8 cellular contexts compared by ENCODE assay signal in the genomic region with DNA sequence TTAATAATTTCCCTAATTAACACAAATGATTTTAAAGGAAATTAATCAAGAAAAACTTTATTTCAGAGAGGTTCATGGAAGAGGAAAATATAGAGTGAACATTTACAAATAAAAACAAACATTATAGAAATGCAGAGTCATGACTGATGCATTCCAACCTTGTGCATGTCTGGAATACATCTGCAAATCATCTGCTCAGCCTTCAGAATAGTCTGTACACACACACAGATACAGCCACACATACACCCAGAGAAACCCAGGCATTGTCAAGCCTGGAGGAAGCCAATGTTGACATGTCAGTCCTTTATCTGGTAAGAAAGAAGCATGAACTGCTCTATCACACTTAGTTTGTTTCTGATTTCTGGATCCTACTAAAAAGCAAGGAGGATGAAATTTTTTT.
DNase-seq lines count a peak whose midpoint lies in the region; ATAC-seq and TF ChIP-seq lines count a peak whose summit lies in the region.

No MANE protein-coding gene starts in this region.

- H4K20me1 ChIP-seq in Karpas-422 (ENCODE audit: insufficient read depth, low read depth, low read length) = no peaks in the 10 kb centered on the region

- no peak overlapping the region for H3K9ac ChIP-seq in Karpas-422 (ENCODE audit: low read length)

- H3K36me3 ChIP-seq in right lobe of liver (no peaks in the 10 kb centered on the region), vagina (no peaks in the 10 kb centered on the region), Karpas-422 (ENCODE audit: insufficient read depth, low read length) (no peaks in the 10 kb centered on the region)

- ATAC-seq in right lobe of liver (peak; percentile 27 to 63 (median 48)), GM18498 (IDR thresholded peaks at IDR 0.05; ENCODE audit: unreplicated experiment) (no peak)

- no peak for TF ChIP-seq POLR2A in right lobe of liver (IDR thresholded peaks at IDR 0.05)
- TF ChIP-seq POLR2A in vagina (IDR thresholded peaks at IDR 0.05) = no peak

- H3K27ac ChIP-seq in right lobe of liver (peak overlapping the region; percentile 69 to 89 (median 86)), vagina (peak overlapping the region; percentile 80), Karpas-422 (ENCODE audit: low read length) (no peak overlapping the region)

- H3K79me2 ChIP-seq in Karpas-422 (ENCODE audit: low read length) = no peaks in the 10 kb centered on the region

- H3K9me3 ChIP-seq in right lobe of liver = no peaks in the 10 kb centered on the region
- H3K9me3 ChIP-seq in vagina = no peaks in the 10 kb centered on the region
- H3K9me3 ChIP-seq in Karpas-422 (ENCODE audit: low read length) = no peaks in the 10 kb centered on the region

- intact Hi-C loops in right lobe of liver (cut with DNase I) = no loop called here
- intact Hi-C loops in vagina (cut with DNase I) = loop anchor here (10.0 kb wide), 1 partner anchor 655 kb away; a partner anchor contains a TSS

- no peak overlapping the region for H2AFZ ChIP-seq in Karpas-422 (ENCODE audit: low read length)

- no peak for TF ChIP-seq CTCF in choroid plexus epithelial cell (conservative IDR thresholded peaks at IDR 0.05; ENCODE audit: low read depth, low read length)
- TF ChIP-seq CTCF in right lobe of liver (IDR thresholded peaks at IDR 0.05) = no peak
- no peak for TF ChIP-seq CTCF in vagina (IDR thresholded peaks at IDR 0.05)

- DNase-seq in DMS53 (lab: John Stamatoyannopoulos, UW) = peak; percentile 26
- no peak for DNase-seq in DMS53 treated with DMSO at 0.1 percent for 48 hours (lab: John Stamatoyannopoulos, UW; ENCODE audit: unreplicated experiment)
- peak; percentile 95 for DNase-seq in choroid plexus epithelial cell (ENCODE audit: low read depth)
- DNase-seq in right lobe of liver = no peak
- no peak for DNase-seq in vagina (ENCODE audit: extremely low spot score in 2 of 2)
- no peak for DNase-seq in 8988T
- no peak for DNase-seq in Karpas-422

- no peak overlapping the region for H3K4me2 ChIP-seq in Karpas-422 (ENCODE audit: low read depth, low read length, poor library complexity, severe bottlenecking)

- H3K4me1 ChIP-seq in right lobe of liver = peaks cover 0 to 42% (median 5%) of the 10 kb centered on the region in 4 donors
- peaks cover 17% of the 10 kb centered on the region for H3K4me1 ChIP-seq in vagina
- peaks cover 5% of the 10 kb centered on the region; the same call in 1 of the 2 replicates for H3K4me1 ChIP-seq in Karpas-422 (ENCODE audit: low read length)

- H3K27me3 ChIP-seq in right lobe of liver (no peaks in the 10 kb centered on the region), vagina (no peaks in the 10 kb centered on the region), Karpas-422 (ENCODE audit: low read length) (no peaks in the 10 kb centered on the region)

- no peak overlapping the region for H3K4me3 ChIP-seq in choroid plexus epithelial cell (ENCODE audit: low read depth, low read length)
- H3K4me3 ChIP-seq in right lobe of liver = no peak overlapping the region
- no peak overlapping the region for H3K4me3 ChIP-seq in vagina
- H3K4me3 ChIP-seq in Karpas-422 (ENCODE audit: low read length) = no peak overlapping the region

- no peaks in the 10 kb centered on the region for H3K9me2 ChIP-seq in Karpas-422 (replicated peaks; ENCODE audit: insufficient read depth, low read length)

Comparison
In these comparisons a context has a peak if more than half of its experiments do, and no peak if none do; other contexts are left out.
1. DNase-seq: peak in DMS53 (single experiment) and choroid plexus epithelial cell (single experiment); none in DMS53 treated with DMSO at 0.1 percent for 48 hours (single experiment), right lobe of liver (0 of 3), vagina (0 of 2), 8988T (single experiment) and Karpas-422 (single experiment).